ENCODE assay signal across 17 cellular contexts in genomic region chr11:130055637-130056036, GRCh38. TPM values are rescaled to one million over a fixed set of nuclear protein-coding genes. Genes with fewer than 3 reads are reported as not detected.
DNase-seq lines count a peak whose midpoint lies in the region; ATAC-seq, FAIRE-seq and TF ChIP-seq lines count a peak whose summit lies in the region.
"Had no signal": no experiment of that assay in that cellular context is flagged by ENCODE, and none has a peak within 500 bp of the region (broad histone marks: within the 10 kb centered on the region; RNA-seq: fewer than 3 reads in every experiment).

No MANE protein-coding gene starts in this region.

- no peaks in the 10 kb centered on the region for H3K27me3 ChIP-seq in H1 (replicated peaks in 1 of 4; ENCODE audit: control insufficient read depth in 3 of 4, extremely low read depth in 1 of 4, insufficient read depth in 3 of 4, low read length in 3 of 4)
- H3K27me3 ChIP-seq: SJCRH30, testis had no signal

- no peak overlapping the region for H3K56ac ChIP-seq in H1 (replicated peaks; ENCODE audit: insufficient read length, low read depth, low read length)

- no peak overlapping the region for H4K91ac ChIP-seq in H1 (replicated peaks; ENCODE audit: insufficient read length, low read length)

- H2AK5ac ChIP-seq in H1 (ENCODE audit: low read depth, low read length) = no peak overlapping the region

- H3K4me3 ChIP-seq in H1 (ENCODE audit: extremely low read depth in 1 of 4, insufficient read depth in 2 of 4, low read depth in 3 of 4, low read length in 4 of 4) = no peak overlapping the region
- H3K4me3 ChIP-seq: lung, psoas muscle, SJCRH30, testis had no signal

- ATAC-seq in HG03025 (IDR thresholded peaks at IDR 0.05; ENCODE audit: low FRiP score, unreplicated experiment) (no peak), GM21526 (IDR thresholded peaks at IDR 0.05; ENCODE audit: low FRiP score, unreplicated experiment) (no peak)

- H3K23ac ChIP-seq in H1 (ENCODE audit: insufficient read length) = no peak overlapping the region

- 91% methylated on average over 6 of the region's 6 CpGs; no CpG with 5 or more reads in 1 of the 2 experiments for whole genome bisulfite sequencing in H1 (ENCODE audit: extremely low coverage in 1 of 2, insufficient coverage in 1 of 2, insufficient read length in 1 of 2, insufficient replicate concordance in 2 of 2, low coverage in 1 of 2, low lambda C conversion rate in 2 of 2, missing lambda C conversion rate in 1 of 2), 2 experiments

- TF ChIP-seq CTCF in H1 (IDR thresholded peaks at IDR 0.05; ENCODE audit: control extremely low read depth in 1 of 3, insufficient read depth in 1 of 3, low read depth in 1 of 3, low read length in 3 of 3) = no peak

- no peaks in the 10 kb centered on the region for H3K4me1 ChIP-seq in H1 (replicated peaks in 1 of 4; ENCODE audit: control insufficient read depth in 3 of 4, insufficient read depth in 4 of 4, low read length in 3 of 4)
- H3K4me1 ChIP-seq: psoas muscle, SJCRH30, testis had no signal

- H2BK20ac ChIP-seq in H1 (ENCODE audit: low read length) = no peak overlapping the region

- H2BK120ac ChIP-seq in H1 (replicated peaks; ENCODE audit: low read depth, low read length) = no peak overlapping the region

- FAIRE-seq in H1 (lab: Jason Lieb, UNC) (no peak), urothelium cell line (lab: Jason Lieb, UNC) (no peak)
- FAIRE-seq: colon had no signal

- no peak overlapping the region for H3K27ac ChIP-seq in H1 (ENCODE audit: low read depth, low read length)
- H3K27ac ChIP-seq: psoas muscle, SJCRH30, testis had no signal

- H3K36me3 ChIP-seq in H1 (ENCODE audit: control insufficient read depth in 2 of 4, insufficient read depth in 4 of 4, low read length in 3 of 4) = no peaks in the 10 kb centered on the region
- H3K36me3 ChIP-seq: SJCRH30 had no signal

- no peaks in the 10 kb centered on the region for H3K9me3 ChIP-seq in H1 (ENCODE audit: insufficient read depth in 2 of 2, low read depth in 1 of 2, low read length in 1 of 2)
- H3K9me3 ChIP-seq: psoas muscle, SJCRH30, testis had no signal

- no peak for TF ChIP-seq EP300 in H1 (IDR thresholded peaks at IDR 0.05; ENCODE audit: borderline replicate concordance in 1 of 2, low read depth in 2 of 2, low read length in 2 of 2)

- H2AFZ ChIP-seq in H1 (ENCODE audit: low read length) = 0 out of 2 replicates have a peak overlapping the region, but pooled peaks have one; percentile 26

- H3K23me2 ChIP-seq in H1 (ENCODE audit: low read depth, low read length) = no peaks in the 10 kb centered on the region

- no peak overlapping the region for H3K9ac ChIP-seq in H1 (replicated peaks in 1 of 4; ENCODE audit: extremely low read depth in 1 of 4, low read depth in 3 of 4, low read length in 3 of 4)

- H2BK12ac ChIP-seq in H1 (ENCODE audit: low read depth, low read length) = no peak overlapping the region

- no peak overlapping the region for H3K14ac ChIP-seq in H1 (ENCODE audit: insufficient read length)

- TF ChIP-seq RAD21 in H1 (IDR thresholded peaks at IDR 0.05 in 1 of 2, conservative IDR thresholded peaks at IDR 0.05 in 1 of 2; ENCODE audit: low read depth in 2 of 2, low read length in 2 of 2) = no peak

- H4K20me1 ChIP-seq in H1 (replicated peaks in 1 of 2; ENCODE audit: control insufficient read depth in 1 of 2, insufficient read depth in 2 of 2, low read length in 2 of 2) = no peaks in the 10 kb centered on the region

- no peaks in the 10 kb centered on the region for H3K79me1 ChIP-seq in H1 (ENCODE audit: low read depth, low read length)

- no peak overlapping the region for H3K4ac ChIP-seq in H1 (replicated peaks; ENCODE audit: insufficient read length, low read depth, low read length)

- DNase-seq in ELR (ENCODE audit: low read depth) = peak; percentile 49
- peak; percentile 7 for DNase-seq in MV-4-11 (lab: John Stamatoyannopoulos, UW)
- peak in 1 of 2 experiments; percentile 6 for DNase-seq in H1 (ENCODE audit: low read depth in 1 of 2, low spot score in 2 of 2)
- peak; percentile 40 for DNase-seq in myocyte (ENCODE audit: low read depth)
- no peak for DNase-seq in urothelium cell line (ENCODE audit: low spot score)
- no peak for DNase-seq in NCI-H82 (lab: John Stamatoyannopoulos, UW)
- DNase-seq: activated effector memory CD4-positive, alpha-beta T cell treated with anti-CD3 and anti-CD28 coated beads, Interleukin-2, amount 50 U/mL, for 16 hours; Calu3; immature natural killer cell; NCI-H2029; psoas muscle; SJCRH30; testis had no signal

- CTCF ChIA-PET in H1 (lab: Charles Lee; ENCODE audit: partially characterized antibody) = no interaction called here

- no peak overlapping the region for H4K8ac ChIP-seq in H1 (ENCODE audit: extremely low read depth, insufficient read depth, low read length)

- H3K79me2 ChIP-seq in H1 (ENCODE audit: control insufficient read depth in 1 of 2, insufficient read depth in 2 of 2, low read length in 2 of 2) = no peaks in the 10 kb centered on the region

- no peak overlapping the region for H3K18ac ChIP-seq in H1 (ENCODE audit: extremely low read depth, low read length)

- POLR2A ChIA-PET in H1 (lab: Charles Lee; ENCODE audit: partially characterized antibody) = interaction anchor here (1.0 kb wide), 1 partner anchor 53 kb away, joined by 3 read pairs; the partner anchor contains the start of gene PRDM10

- H4K5ac ChIP-seq in H1 (ENCODE audit: insufficient read length, low read depth, low read length) = no peak overlapping the region

- H2BK15ac ChIP-seq in H1 (ENCODE audit: low read length) = no peak overlapping the region

- TF ChIP-seq POLR2A in H1 (IDR thresholded peaks at IDR 0.05; ENCODE audit: control extremely low read depth in 1 of 2, low read depth in 2 of 2, low read length in 2 of 2) = no peak

- no peak overlapping the region for H2BK5ac ChIP-seq in H1 (ENCODE audit: low read depth, low read length)

- H3K4me2 ChIP-seq in H1 (ENCODE audit: insufficient read depth in 1 of 2, low read depth in 2 of 2, low read length in 2 of 2) = no peak overlapping the region

TF ChIP-seq in H1, 55 proteins besides CTCF, POLR2A, EP300 and RAD21:
- TF ChIP-seq RNF2 (IDR thresholded peaks at IDR 0.05; ENCODE audit: borderline replicate concordance, low read depth, low read length, missing control alignments, poor library complexity, severe bottlenecking) (no peak), TAF7 (optimal IDR thresholded peaks at IDR 0.05; ENCODE audit: borderline replicate concordance, low read depth, low read length) (no peak), JUN (IDR thresholded peaks at IDR 0.05; ENCODE audit: low read depth, low read length) (no peak), GTF2F1 (IDR thresholded peaks at IDR 0.05; ENCODE audit: borderline replicate concordance, low read depth, low read length) (no peak), SIRT6 (IDR thresholded peaks at IDR 0.05; ENCODE audit: low read length) (no peak), PHF8 (conservative IDR thresholded peaks at IDR 0.05; ENCODE audit: low read depth, low read length) (no peak)

RNA-seq across cellular contexts. Expression of gene APLP2, which starts 14.1 kb away (rescaled TPM):
- total RNA-seq in H1 (2021; fragmentation: NEBNext Ultra II Directional; extraction: Animal tissue kit (Norgen Biotek cat#: 25700)) = 311 and 315 TPM in 2 replicates
- 222 and 254 TPM in 2 replicates for polyA plus RNA-seq in H1 (2011; rRNA removed)
- 251 TPM for polyA plus RNA-seq in H1 (2011; cell fraction: cytosol; rRNA removed)
- 240 TPM for polyA plus RNA-seq in H1 (2011; cell fraction: nucleus; rRNA removed)
- 297 to 375 TPM (median 345 TPM) in 4 replicates for polyA plus RNA-seq in H1 (2012, experiment 1 of 2)
- polyA plus RNA-seq in H1 (2012, experiment 2 of 2) = 93.4 TPM
- polyA plus RNA-seq in H1 (2013, experiment 1 of 2) = 473 TPM
- polyA plus RNA-seq in H1 (2013, experiment 2 of 2) = 477 TPM
- 206 and 280 TPM in 2 replicates for polyA minus RNA-seq in H1 (2011; rRNA and poly(A)+ RNA removed)
- polyA minus RNA-seq in H1 (2011; cell fraction: cytosol; rRNA and poly(A)+ RNA removed) = 110 TPM
- 87.7 TPM for polyA minus RNA-seq in H1 (2011; cell fraction: nucleus; rRNA and poly(A)+ RNA removed)
- total RNA-seq in myocyte = 120 and 177 TPM in 2 replicates
- 243 TPM for polyA plus RNA-seq in myocyte (2012)

RNA-seq across cellular contexts. Expression of gene PRDM10, which starts 53.0 kb away (rescaled TPM):
- total RNA-seq in H1 (2021; fragmentation: NEBNext Ultra II Directional; extraction: Animal tissue kit (Norgen Biotek cat#: 25700)) = 16.0 and 19.2 TPM in 2 replicates
- 15.5 and 20.8 TPM in 2 replicates for polyA plus RNA-seq in H1 (2011; rRNA removed)
- 9.2 TPM for polyA plus RNA-seq in H1 (2011; cell fraction: cytosol; rRNA removed)
- 35.9 TPM for polyA plus RNA-seq in H1 (2011; cell fraction: nucleus; rRNA removed)
- 6.6 to 9.0 TPM (median 7.2 TPM) in 4 replicates for polyA plus RNA-seq in H1 (2012, experiment 1 of 2)
- polyA plus RNA-seq in H1 (2012, experiment 2 of 2) = 0.45 TPM
- 6.9 TPM for polyA plus RNA-seq in H1 (2013, experiment 1 of 2)
- 6.1 TPM for polyA plus RNA-seq in H1 (2013, experiment 2 of 2)
- 58.7 and 59.5 TPM in 2 replicates for polyA minus RNA-seq in H1 (2011; rRNA and poly(A)+ RNA removed)
- polyA minus RNA-seq in H1 (2011; cell fraction: cytosol; rRNA and poly(A)+ RNA removed) = 25.2 TPM
- polyA minus RNA-seq in H1 (2011; cell fraction: nucleus; rRNA and poly(A)+ RNA removed) = 20.4 TPM
- 7.0 and 8.1 TPM in 2 replicates for total RNA-seq in myocyte
- polyA plus RNA-seq in myocyte (2012) = 2.5 TPM

Comparison
In these comparisons a context has a peak if more than half of its experiments do, and no peak if none do; other contexts are left out.
1. DNase-seq: peak in ELR (single experiment), MV-4-11 (single experiment) and myocyte (single experiment); none in urothelium cell line (single experiment) and NCI-H82 (single experiment).